Comparison of ENCODE assay signal across 8 cellular contexts in the genomic region with DNA sequence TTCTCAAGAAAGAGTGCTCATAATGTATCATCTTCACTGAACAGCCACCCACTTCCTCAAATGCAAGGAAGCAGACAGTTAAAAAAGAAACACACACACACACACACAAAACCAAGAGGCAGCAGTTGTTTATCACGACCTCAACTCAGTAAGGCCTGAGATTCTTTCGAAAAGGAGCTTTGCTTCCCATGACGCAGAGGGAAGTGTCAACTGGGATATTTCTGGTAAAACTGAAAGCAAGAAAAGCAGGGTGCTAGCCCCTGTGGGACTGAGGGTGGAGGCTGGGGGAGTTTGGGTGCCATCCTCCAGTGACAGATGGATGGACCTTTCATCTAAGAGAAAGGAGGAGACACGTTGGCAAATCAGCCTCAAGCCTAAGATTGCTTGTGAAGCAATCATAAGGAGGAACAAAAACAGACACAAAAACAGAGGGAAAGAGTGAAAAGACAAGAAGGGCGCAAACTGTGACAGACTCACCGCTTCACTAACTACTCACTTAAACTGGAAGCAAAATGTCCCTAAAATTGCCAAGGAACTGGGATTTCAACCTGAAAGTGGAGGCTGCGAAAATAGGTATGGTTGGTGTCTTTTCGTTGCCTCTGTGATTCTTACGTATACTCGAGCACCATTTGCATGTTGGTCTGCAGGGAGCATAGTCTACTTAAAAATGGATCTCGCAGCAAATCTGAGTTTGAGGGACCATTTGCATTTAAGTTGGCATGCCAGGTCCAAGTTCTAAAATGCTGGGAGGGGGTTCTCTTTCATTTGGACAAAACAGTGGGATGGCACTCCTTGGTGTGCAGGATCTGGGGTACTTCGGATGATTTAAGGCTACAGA. TPM values are rescaled to one million over a fixed set of nuclear protein-coding genes. Genes with fewer than 3 reads are reported as not detected.
DNase-seq lines count a peak whose midpoint lies in the region; ATAC-seq and TF ChIP-seq lines count a peak whose summit lies in the region.

A gene with protein sequence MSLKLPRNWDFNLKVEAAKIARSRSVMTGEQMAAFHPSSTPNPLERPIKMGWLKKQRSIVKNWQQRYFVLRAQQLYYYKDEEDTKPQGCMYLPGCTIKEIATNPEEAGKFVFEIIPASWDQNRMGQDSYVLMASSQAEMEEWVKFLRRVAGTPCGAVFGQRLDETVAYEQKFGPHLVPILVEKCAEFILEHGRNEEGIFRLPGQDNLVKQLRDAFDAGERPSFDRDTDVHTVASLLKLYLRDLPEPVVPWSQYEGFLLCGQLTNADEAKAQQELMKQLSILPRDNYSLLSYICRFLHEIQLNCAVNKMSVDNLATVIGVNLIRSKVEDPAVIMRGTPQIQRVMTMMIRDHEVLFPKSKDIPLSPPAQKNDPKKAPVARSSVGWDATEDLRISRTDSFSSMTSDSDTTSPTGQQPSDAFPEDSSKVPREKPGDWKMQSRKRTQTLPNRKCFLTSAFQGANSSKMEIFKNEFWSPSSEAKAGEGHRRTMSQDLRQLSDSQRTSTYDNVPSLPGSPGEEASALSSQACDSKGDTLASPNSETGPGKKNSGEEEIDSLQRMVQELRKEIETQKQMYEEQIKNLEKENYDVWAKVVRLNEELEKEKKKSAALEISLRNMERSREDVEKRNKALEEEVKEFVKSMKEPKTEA (plus strand): TSS at position 124 of the 838 bp plus-strand sequence. CDS start 389 bp downstream, at position 513.

- peaks cover 42% of the 10 kb centered on the region for H3K4me1 Mint-ChIP-seq in activated T-helper 1 cell treated with anti-CD3 and anti-CD28 coated beads, Interleukin-12 subunit alpha, Interleukin-12 subunit beta, Interleukin-2, Interleukin-4 antibody, amounts not matched to agents 30 ng/mL and 10 ng/mL and 1 ng/mL, durations not matched to agents 14 hours and 24 hours and 36 hours (ENCODE audit: low read depth)
- H3K4me1 Mint-ChIP-seq in memory B cell: peaks cover 26% of the 10 kb centered on the region

- peak within 1 kb of the TSS; percentile 92 for H3K4me2 ChIP-seq in BLaER1

- H3K27me3 ChIP-seq in BLaER1 (no peaks in the 10 kb centered on the region), upper lobe of right lung (no peaks in the 10 kb centered on the region)

- H3K9me3 ChIP-seq in BLaER1 (no peaks in the 10 kb centered on the region), upper lobe of right lung (no peaks in the 10 kb centered on the region)

- peak within 1 kb of the TSS; percentile 76 for H3K9ac ChIP-seq in BLaER1

- H3K36me3 ChIP-seq in BLaER1 (peaks cover 12% of the 10 kb centered on the region), upper lobe of right lung (no peaks in the 10 kb centered on the region)

- TF ChIP-seq CTCF in upper lobe of right lung (IDR thresholded peaks at IDR 0.05): no peak

- H3K27ac Mint-ChIP-seq in activated T-helper 1 cell treated with anti-CD3 and anti-CD28 coated beads, Interleukin-12 subunit alpha, Interleukin-12 subunit beta, Interleukin-2, Interleukin-4 antibody, amounts not matched to agents 30 ng/mL and 10 ng/mL and 1 ng/mL, durations not matched to agents 14 hours and 24 hours and 36 hours: no peak within 1 kb of the TSS
- no peak within 1 kb of the TSS for H3K27ac Mint-ChIP-seq in memory B cell

- H3K27ac ChIP-seq in BLaER1 (peak within 1 kb of the TSS; percentile 85), upper lobe of right lung (peak within 1 kb of the TSS; percentile 82)

- peak within 1 kb of the TSS; percentile 73 for H3K4me3 ChIP-seq in BLaER1
- peak within 1 kb of the TSS; percentile 47 for H3K4me3 ChIP-seq in upper lobe of right lung

- H3K27me3 Mint-ChIP-seq in activated T-helper 1 cell treated with anti-CD3 and anti-CD28 coated beads, Interleukin-12 subunit alpha, Interleukin-12 subunit beta, Interleukin-2, Interleukin-4 antibody, amounts not matched to agents 30 ng/mL and 10 ng/mL and 1 ng/mL, durations not matched to agents 14 hours and 24 hours and 36 hours (ENCODE audit: insufficient read depth): no peaks in the 10 kb centered on the region
- no peaks in the 10 kb centered on the region for H3K27me3 Mint-ChIP-seq in memory B cell

- no peak within 1 kb of the TSS for H3K4me3 Mint-ChIP-seq in activated T-helper 1 cell treated with anti-CD3 and anti-CD28 coated beads, Interleukin-12 subunit alpha, Interleukin-12 subunit beta, Interleukin-2, Interleukin-4 antibody, amounts not matched to agents 30 ng/mL and 10 ng/mL and 1 ng/mL, durations not matched to agents 14 hours and 24 hours and 36 hours
- H3K4me3 Mint-ChIP-seq in memory B cell: no peak within 1 kb of the TSS

- DNase-seq in KG1 (lab: John Stamatoyannopoulos, UW) (peak; percentile 83), memory B cell (ENCODE audit: low spot score in 2 of 2) (peak; percentile 44 to 53), upper lobe of right lung (no peak), NCI-H748 (lab: John Stamatoyannopoulos, UW; ENCODE audit: unreplicated experiment) (no peak), retina (no peak)
- peak; percentile 61 for DNase-seq in activated T-helper 1 cell treated with anti-CD3 and anti-CD28 coated beads, Interleukin-12 subunit alpha, Interleukin-12 subunit beta, Interleukin-2, Interleukin-4 antibody, amounts not matched to agents 30 ng/mL and 10 ng/mL and 1 ng/mL, durations not matched to agents 14 hours and 24 hours and 36 hours (ENCODE audit: low spot score)

- peaks cover 82% of the 10 kb centered on the region for H3K4me1 ChIP-seq in BLaER1
- H3K4me1 ChIP-seq in upper lobe of right lung: peaks cover 6% of the 10 kb centered on the region

- H4K20me1 ChIP-seq in BLaER1: no peaks in the 10 kb centered on the region

- H3K9me3 Mint-ChIP-seq in activated T-helper 1 cell treated with anti-CD3 and anti-CD28 coated beads, Interleukin-12 subunit alpha, Interleukin-12 subunit beta, Interleukin-2, Interleukin-4 antibody, amounts not matched to agents 30 ng/mL and 10 ng/mL and 1 ng/mL, durations not matched to agents 14 hours and 24 hours and 36 hours: no peaks in the 10 kb centered on the region
- no peaks in the 10 kb centered on the region for H3K9me3 Mint-ChIP-seq in memory B cell

- H3K36me3 Mint-ChIP-seq in activated T-helper 1 cell treated with anti-CD3 and anti-CD28 coated beads, Interleukin-12 subunit alpha, Interleukin-12 subunit beta, Interleukin-2, Interleukin-4 antibody, amounts not matched to agents 30 ng/mL and 10 ng/mL and 1 ng/mL, durations not matched to agents 14 hours and 24 hours and 36 hours (ENCODE audit: low read depth): peaks cover 11% of the 10 kb centered on the region
- peaks cover 4% of the 10 kb centered on the region for H3K36me3 Mint-ChIP-seq in memory B cell

- peak; percentile 47 for ATAC-seq in GM21360 (IDR thresholded peaks at IDR 0.05; ENCODE audit: unreplicated experiment)
- peak; percentile 75 for ATAC-seq in memory B cell (ENCODE audit: low read depth)
- peak; percentile 54 for ATAC-seq in upper lobe of right lung

- intact Hi-C loops in activated T-helper 1 cell treated with anti-CD3 and anti-CD28 coated beads, Interleukin-12 subunit alpha, Interleukin-12 subunit beta, Interleukin-2, Interleukin-4 antibody, amounts not matched to agents 30 ng/mL and 10 ng/mL and 1 ng/mL, durations not matched to agents 14 hours and 24 hours and 36 hours (cut with micrococcal nuclease): loop anchor here (1.0 to 5.0 kb wide), 11 partner anchors 8 to 348 kb away; a partner anchor contains a TSS
- intact Hi-C loops in upper lobe of right lung (cut with DNase I): no loop called here

RNA-seq across cellular contexts. Expression of the gene that starts here (rescaled TPM):
- total RNA-seq in activated T-helper 1 cell treated with anti-CD3 and anti-CD28 coated beads, Interleukin-12 subunit alpha, Interleukin-12 subunit beta, Interleukin-2, Interleukin-4 antibody, amounts not matched to agents 30 ng/mL and 10 ng/mL and 1 ng/mL, durations not matched to agents 14 hours and 24 hours and 36 hours: 71.6 and 74.2 TPM in 2 replicates
- total RNA-seq in upper lobe of right lung: 31.8 TPM

Comparison
In these comparisons a context has a peak if more than half of its experiments do, and no peak if none do; other contexts are left out.
1. DNase-seq: peak in KG1 (single experiment), activated T-helper 1 cell treated with anti-CD3 and anti-CD28 coated beads, Interleukin-12 subunit alpha, Interleukin-12 subunit beta, Interleukin-2, Interleukin-4 antibody, amounts not matched to agents 30 ng/mL and 10 ng/mL and 1 ng/mL, durations not matched to agents 14 hours and 24 hours and 36 hours (single experiment) and memory B cell (2 of 2); none in upper lobe of right lung (single experiment), NCI-H748 (single experiment) and retina (single experiment).
2. Peak in every context shown above with its lines, with median percentiles within 50 percentile points of each other: ATAC-seq.